In genomic region chr13:80721689-80722088, GRCh38 we compare ENCODE assay signal across 27 cellular contexts.
"Had no signal": no experiment of that assay in that cellular context is flagged by ENCODE, and none has a peak within 500 bp of the region (broad histone marks: within the 10 kb centered on the region; RNA-seq: fewer than 3 reads in every experiment).

No MANE protein-coding gene starts in this region.

- H3K27me3 ChIP-seq: stomach, suprapubic skin, testis, thyroid gland, tibial artery, tibial nerve, transverse colon, upper lobe of left lung, upper lobe of right lung, uterus, vagina had no signal

- ATAC-seq: stimulated activated effector memory CD8-positive, alpha-beta T cell treated with anti-CD3 and anti-CD28 coated beads, Interleukin-12 subunit alpha, Interleukin-12 subunit beta, amount 100 ng/mL, for 72 hours; stimulated activated memory B cell treated with anti-CD40 and anti-IgM and Interleukin-4, amounts not matched to agents 10 μg/mL and 1 μg/mL and 100 μg/mL, for 72 hours; stimulated activated naive B cell treated with anti-CD40 and anti-IgM and Interleukin-4, amounts not matched to agents 10 μg/mL and 1 μg/mL and 100 μg/mL, for 72 hours; stimulated activated naive CD8-positive, alpha-beta T cell treated with anti-CD3 and anti-CD28 coated beads, Interleukin-15, amount 100 ng/mL, for 72 hours; stimulated activated naive CD8-positive, alpha-beta T cell treated with anti-CD3 and anti-CD28 coated beads, Interleukin-15, Interleukin-2, amounts not matched to agents 100 U/mL and 50 U/mL, for 24 hours; upper lobe of right lung had no signal

- H3K36me3 ChIP-seq: stomach, suprapubic skin, thoracic aorta, thyroid gland, tibial artery, tibial nerve, transverse colon, upper lobe of left lung, upper lobe of right lung, uterus, vagina had no signal

- FAIRE-seq: urothelium cell line had no signal

- H3K27ac ChIP-seq: stomach, suprapubic skin, testis, thoracic aorta, thyroid gland, tibial artery, tibial nerve, transverse colon, upper lobe of left lung, upper lobe of right lung, uterus, vagina had no signal

- H3K9me3 ChIP-seq: stomach, suprapubic skin, testis, thoracic aorta, thyroid gland, tibial artery, tibial nerve, transverse colon, upper lobe of left lung, upper lobe of right lung, uterus, vagina had no signal

- H3K4me3 ChIP-seq: stomach, suprapubic skin, testis, thoracic aorta, thyroid gland, tibial artery, tibial nerve, transverse colon, upper lobe of left lung, upper lobe of right lung, uterus, vagina had no signal

- H3K4me1 ChIP-seq: suprapubic skin, testis, thyroid gland, tibial artery, tibial nerve, transverse colon, upper lobe of right lung, uterus, vagina had no signal

- DNase-seq: stimulated activated CD4-positive, alpha-beta T cell treated with anti-CD3 and anti-CD28 coated beads, Interleukin-2, amount 100 ng/mL, for 48 hours; stimulated activated CD4-positive, alpha-beta T cell treated with anti-CD3 and anti-CD28 coated beads, Interleukin-4, amount 100 ng/mL, for 1 hour; stimulated activated CD4-positive, alpha-beta T cell treated with anti-CD3 and anti-CD28 coated beads, Interleukin-4, amount 100 ng/mL, for 24 hours; stimulated activated CD4-positive, alpha-beta T cell treated with anti-CD3 and anti-CD28 coated beads, Interleukin-4, amount 100 ng/mL, for 4 hours; stimulated activated CD8-positive, alpha-beta memory T cell treated with anti-CD3 and anti-CD28 coated beads, Interleukin-4, amount 100 ng/mL, for 48 hours; stimulated activated naive B cell treated with anti-CD40 and anti-IgM and Interleukin-4, amounts not matched to agents 10 μg/mL and 1 μg/mL and 100 μg/mL, for 72 hours; stimulated activated naive CD4-positive, alpha-beta T cell; stimulated activated naive CD4-positive, alpha-beta T cell treated with Interleukin-2 at 50 U/mL for 16 hours; stimulated activated naive CD8-positive, alpha-beta T cell treated with anti-CD3 and anti-CD28 coated beads, Interleukin-15, amount 100 ng/mL, for 72 hours; stimulated activated naive CD8-positive, alpha-beta T cell treated with anti-CD3 and anti-CD28 coated beads, Interleukin-15, Interleukin-2, amounts not matched to agents 100 U/mL and 50 U/mL, for 24 hours; stomach; substantia nigra; testis; thyroid gland; tibial artery; transverse colon; trophoblast cell; upper lobe of left lung; upper lobe of right lung; uterus had no signal
